In genomic region chr4:40214661-40215418, GRCh38 we compare ENCODE assay signal across 1 cellular context.
TF ChIP-seq lines count a peak whose summit lies in the region.

No MANE protein-coding gene starts in this region.

TF ChIP-seq in HepG2, 621 proteins besides CTCF, POLR2A, EP300 and RAD21:
- no peak for TF ChIP-seq CEBPG (CRISPR knock-in tag; IDR thresholded peaks at IDR 0.05)
- no peak for TF ChIP-seq KLF12 (CRISPR knock-in tag; IDR thresholded peaks at IDR 0.05; ENCODE audit: borderline replicate concordance)
- no peak for TF ChIP-seq FIP1L1 (IDR thresholded peaks at IDR 0.05; ENCODE audit: borderline replicate concordance, insufficient read depth, low read depth, low read length)
- TF ChIP-seq, protein P1, sequence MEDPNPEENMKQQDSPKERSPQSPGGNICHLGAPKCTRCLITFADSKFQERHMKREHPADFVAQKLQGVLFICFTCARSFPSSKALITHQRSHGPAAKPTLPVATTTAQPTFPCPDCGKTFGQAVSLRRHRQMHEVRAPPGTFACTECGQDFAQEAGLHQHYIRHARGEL (CRISPR knock-in tag; IDR thresholded peaks at IDR 0.05), result no peak
- TF ChIP-seq CREB3 (CRISPR knock-in tag; IDR thresholded peaks at IDR 0.05), result no peak
- TF ChIP-seq ZNF614 (CRISPR knock-in tag; IDR thresholded peaks at IDR 0.05; ENCODE audit: borderline replicate concordance), result no peak
- no peak for TF ChIP-seq RORA (CRISPR knock-in tag; IDR thresholded peaks at IDR 0.05)
- no peak for TF ChIP-seq NCOA2 (CRISPR knock-in tag; IDR thresholded peaks at IDR 0.05)
- no peak for TF ChIP-seq NFKB2 (CRISPR knock-in tag; IDR thresholded peaks at IDR 0.05; ENCODE audit: borderline replicate concordance)
